In the genomic region with DNA sequence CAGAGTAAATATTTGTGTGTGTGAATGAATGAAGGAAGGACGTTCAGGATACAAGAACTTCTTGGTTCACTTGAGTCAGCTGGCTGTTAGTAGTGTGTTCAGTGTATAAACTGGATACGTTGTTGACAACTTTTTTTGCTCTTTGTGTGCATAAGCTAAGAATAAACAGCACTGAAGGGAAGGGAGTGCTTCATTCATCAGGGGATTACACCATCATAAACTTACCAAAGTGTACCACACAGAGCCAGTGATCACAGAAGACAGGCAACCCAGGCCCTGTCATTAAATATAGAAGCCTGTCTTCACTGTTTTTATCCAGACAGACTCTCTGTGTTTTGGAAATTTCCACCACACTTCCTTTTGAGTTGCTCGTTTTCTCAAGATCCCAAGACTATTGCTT, we compare ENCODE assay signal across 1 cellular context.
A peak's percentile ranks its signal among the peaks of the same experiment; 100 is the strongest.
TF ChIP-seq lines count a peak whose summit lies in the region.

No MANE protein-coding gene starts in this region.

TF ChIP-seq in K562, 482 proteins besides CTCF, POLR2A, EP300 and RAD21:
- TF ChIP-seq CBX2 (IDR thresholded peaks at IDR 0.05; ENCODE audit: insufficient read depth, low read length, poor library complexity, severe bottlenecking) (no peak), MCM7 (IDR thresholded peaks at IDR 0.05) (no peak), ZKSCAN1 (IDR thresholded peaks at IDR 0.05; ENCODE audit: low read depth, low read length) (peak; percentile 69; the same call in 1 of the 2 replicates)
